In genomic region chr1:204733289-204733688, GRCh38 we compare ENCODE assay signal across 28 cellular contexts.
"Had no signal": no experiment of that assay in that cellular context is flagged by ENCODE, and none has a peak within 500 bp of the region (broad histone marks: within the 10 kb centered on the region; RNA-seq: fewer than 3 reads in every experiment).

No MANE protein-coding gene starts in this region.

- DNase-seq: activated CD4-positive, alpha-beta memory T cell treated with anti-CD3 and anti-CD28 coated beads, Interleukin-2, amount 10 ng/mL, durations not matched to agents 7 days and 5 days; activated CD4-positive, alpha-beta T cell treated with anti-CD3 and anti-CD28 coated beads for 1 hour; activated CD4-positive, alpha-beta T cell treated with anti-CD3 and anti-CD28 coated beads for 4 hours; activated CD4-positive, alpha-beta T cell treated with anti-CD3 and anti-CD28 coated beads, Interleukin-2, amount 10 ng/mL, durations not matched to agents 7 days and 5 days; activated CD4-positive, alpha-beta T cell treated with anti-CD3 and anti-CD28 coated beads, Interleukin-2, amount 50 U/mL, for 4 hours; activated CD8-positive, alpha-beta memory T cell treated with anti-CD3 and anti-CD28 coated beads, Interleukin-2, amount 50 U/mL, for 48 hours; activated gamma-delta T cell; activated naive CD4-positive, alpha-beta T cell; activated naive CD4-positive, alpha-beta T cell treated with anti-CD3 and anti-CD28 coated beads, Interleukin-2, amount 10 ng/mL, durations not matched to agents 7 days and 5 days; activated naive CD8-positive, alpha-beta T cell treated with anti-CD3 and anti-CD28 coated beads, Interleukin-2, amount 10 ng/mL, durations not matched to agents 7 days and 5 days; activated T-cell treated with anti-CD3 and anti-CD28 coated beads for 4 hours; activated T-cell treated with anti-CD3 and anti-CD28 coated beads, Interleukin-2, amount 50 U/mL, for 24 hours; activated T-cell treated with anti-CD3 and anti-CD28 coated beads, Interleukin-2, amount 50 U/mL, for 72 hours; brain microvascular endothelial cell; cortex of kidney; dermis blood vessel endothelial cell; effector CD4-positive, alpha-beta T cell; effector memory CD8-positive, alpha-beta T cell; erythroblast; foreskin keratinocyte; gastrocnemius medialis; glutamatergic neuron; T-helper 1 cell; T-helper 17 cell had no signal

- ATAC-seq: activated naive CD4-positive, alpha-beta T cell treated with anti-CD3 and anti-CD28 coated beads, Interleukin-2, amount 50 U/mL, for 72 hours; activated T-cell treated with anti-CD3 and anti-CD28 coated beads, Interleukin-2, amount 50 U/mL, for 72 hours; effector memory CD8-positive, alpha-beta T cell; foreskin keratinocyte; gastrocnemius medialis; T-helper 17 cell; WTC11 had no signal

- H3K4me3 Mint-ChIP-seq: activated CD4-positive, alpha-beta memory T cell treated with anti-CD3 and anti-CD28 coated beads, Interleukin-2, amount 10 ng/mL, durations not matched to agents 7 days and 5 days; activated CD4-positive, alpha-beta T cell treated with anti-CD3 and anti-CD28 coated beads, Interleukin-2, amount 10 ng/mL, durations not matched to agents 7 days and 5 days; activated naive CD4-positive, alpha-beta T cell treated with anti-CD3 and anti-CD28 coated beads, Interleukin-2, amount 10 ng/mL, durations not matched to agents 7 days and 5 days; activated naive CD8-positive, alpha-beta T cell treated with anti-CD3 and anti-CD28 coated beads, Interleukin-2, amount 10 ng/mL, durations not matched to agents 7 days and 5 days; activated T-cell treated with anti-CD3 and anti-CD28 coated beads, Interleukin-2, amount 50 U/mL, for 24 hours; activated T-cell treated with anti-CD3 and anti-CD28 coated beads, Interleukin-2, amount 50 U/mL, for 72 hours; central memory CD8-positive, alpha-beta T cell; effector memory CD8-positive, alpha-beta T cell; T-helper 17 cell; T-helper 2 cell treated with Interferon-gamma antibody and Interleukin-4, amounts not matched to agents 5 μg/mL and 100 μg/mL, for 36 hours; WTC11 had no signal

- H3K27ac Mint-ChIP-seq: activated CD4-positive, alpha-beta memory T cell treated with anti-CD3 and anti-CD28 coated beads, Interleukin-2, amount 10 ng/mL, durations not matched to agents 7 days and 5 days; activated CD4-positive, alpha-beta T cell treated with anti-CD3 and anti-CD28 coated beads, Interleukin-2, amount 10 ng/mL, durations not matched to agents 7 days and 5 days; activated naive CD4-positive, alpha-beta T cell treated with anti-CD3 and anti-CD28 coated beads, Interleukin-2, amount 10 ng/mL, durations not matched to agents 7 days and 5 days; activated naive CD4-positive, alpha-beta T cell treated with anti-CD3 and anti-CD28 coated beads, Interleukin-2, amount 50 U/mL, for 72 hours; activated naive CD8-positive, alpha-beta T cell treated with anti-CD3 and anti-CD28 coated beads, Interleukin-2, amount 10 ng/mL, durations not matched to agents 7 days and 5 days; activated T-cell treated with anti-CD3 and anti-CD28 coated beads, Interleukin-2, amount 50 U/mL, for 24 hours; activated T-cell treated with anti-CD3 and anti-CD28 coated beads, Interleukin-2, amount 50 U/mL, for 72 hours; effector memory CD8-positive, alpha-beta T cell; T-helper 17 cell; T-helper 2 cell treated with Interferon-gamma antibody and Interleukin-4, amounts not matched to agents 5 μg/mL and 100 μg/mL, for 36 hours; WTC11 had no signal

- H3K9me3 Mint-ChIP-seq: activated CD4-positive, alpha-beta memory T cell treated with anti-CD3 and anti-CD28 coated beads, Interleukin-2, amount 10 ng/mL, durations not matched to agents 7 days and 5 days had no signal

- H3K36me3 Mint-ChIP-seq: activated naive CD4-positive, alpha-beta T cell treated with anti-CD3 and anti-CD28 coated beads, Interleukin-2, amount 10 ng/mL, durations not matched to agents 7 days and 5 days; activated naive CD4-positive, alpha-beta T cell treated with anti-CD3 and anti-CD28 coated beads, Interleukin-2, amount 50 U/mL, for 72 hours; activated naive CD8-positive, alpha-beta T cell treated with anti-CD3 and anti-CD28 coated beads, Interleukin-2, amount 10 ng/mL, durations not matched to agents 7 days and 5 days had no signal

- H3K4me1 Mint-ChIP-seq: activated CD4-positive, alpha-beta memory T cell treated with anti-CD3 and anti-CD28 coated beads, Interleukin-2, amount 10 ng/mL, durations not matched to agents 7 days and 5 days; activated CD4-positive, alpha-beta T cell treated with anti-CD3 and anti-CD28 coated beads, Interleukin-2, amount 10 ng/mL, durations not matched to agents 7 days and 5 days; activated naive CD4-positive, alpha-beta T cell treated with anti-CD3 and anti-CD28 coated beads, Interleukin-2, amount 10 ng/mL, durations not matched to agents 7 days and 5 days; activated naive CD8-positive, alpha-beta T cell treated with anti-CD3 and anti-CD28 coated beads, Interleukin-2, amount 10 ng/mL, durations not matched to agents 7 days and 5 days; central memory CD8-positive, alpha-beta T cell; T-helper 17 cell had no signal
